In genomic region chr2:27139310-27139709, GRCh38 we compare ENCODE assay signal across 21 cellular contexts. TPM values are rescaled to one million over a fixed set of nuclear protein-coding genes. Genes with fewer than 3 reads are reported as not detected.
DNase-seq lines count a peak whose midpoint lies in the region; ATAC-seq and TF ChIP-seq lines count a peak whose summit lies in the region.
"Had no signal": no experiment of that assay in that cellular context is flagged by ENCODE, and none has a peak within 500 bp of the region (broad histone marks: within the 10 kb centered on the region; RNA-seq: fewer than 3 reads in every experiment).

Gene PRR30 (minus strand): TSS chr2:27139410. CDS start chr2:27138329, 1,081 bp downstream.

- no peak within 1 kb of the TSS for H3K4me3 ChIP-seq in IMR-90 (ENCODE audit: insufficient read depth, low read depth, low read length)
- no peak within 1 kb of the TSS for H3K4me3 ChIP-seq in brain microvascular endothelial cell (ENCODE audit: low read depth, low read length)
- H3K4me3 ChIP-seq: BLaER1, GM23248 had no signal

- intact Hi-C loops in CD4-positive, alpha-beta T cell (cut with DNase I, micrococcal nuclease), result loop anchor here in 1 of 2 experiments (5.0 kb wide), 1 partner anchor 238 kb away; no protein-coding TSS in a partner anchor
- intact Hi-C loops in IMR-90 (cut with micrococcal nuclease), result no loop called here

- no peak within 1 kb of the TSS for H3K56ac ChIP-seq in IMR-90 (ENCODE audit: extremely low read depth, insufficient read depth, low read length)

- no peaks in the 10 kb centered on the region for H4K20me1 ChIP-seq in IMR-90 (ENCODE audit: insufficient read depth, low read length)
- H4K20me1 ChIP-seq: BLaER1 had no signal

- no peak for TF ChIP-seq POLR2A in IMR-90 (IDR thresholded peaks at IDR 0.05; ENCODE audit: low read depth, low read length)

- in situ Hi-C loops in IMR-90 (cut with MboI; ENCODE audit: low sequenced_read_pairs), result no loop called here
- in situ Hi-C loops in brain microvascular endothelial cell (cut with HindIII; ENCODE audit: low pct_ligation_motif_present, low sequenced_read_pairs), result no loop called here

- no peaks in the 10 kb centered on the region for H3K36me3 Mint-ChIP-seq in CD4-positive, alpha-beta T cell (ENCODE audit: low read depth)
- no peaks in the 10 kb centered on the region for H3K36me3 Mint-ChIP-seq in nephron (ENCODE audit: low read depth)
- H3K36me3 Mint-ChIP-seq in stimulated activated effector memory CD8-positive, alpha-beta T cell treated with anti-CD3 and anti-CD28 coated beads, Interleukin-12 subunit alpha, Interleukin-12 subunit beta, amount 100 ng/mL, for 72 hours, result peaks cover 11% of the 10 kb centered on the region
- H3K36me3 Mint-ChIP-seq in T-helper 2 cell treated with Interferon-gamma antibody and Interleukin-4, amounts not matched to agents 5 μg/mL and 100 μg/mL, for 36 hours (ENCODE audit: low read depth), result peaks cover 2% of the 10 kb centered on the region
- H3K36me3 Mint-ChIP-seq: CD14-positive monocyte, IgD-negative memory B cell had no signal

- peaks cover 3% of the 10 kb centered on the region for H3K4me1 Mint-ChIP-seq in CD4-positive, alpha-beta T cell (ENCODE audit: low read depth)
- H3K4me1 Mint-ChIP-seq in nephron, result no peaks in the 10 kb centered on the region
- H3K4me1 Mint-ChIP-seq in stimulated activated effector memory CD8-positive, alpha-beta T cell treated with anti-CD3 and anti-CD28 coated beads, Interleukin-12 subunit alpha, Interleukin-12 subunit beta, amount 100 ng/mL, for 72 hours, result peaks cover 7% of the 10 kb centered on the region
- peaks cover 2% of the 10 kb centered on the region for H3K4me1 Mint-ChIP-seq in T-helper 2 cell treated with Interferon-gamma antibody and Interleukin-4, amounts not matched to agents 5 μg/mL and 100 μg/mL, for 36 hours (ENCODE audit: low read depth)

- no peaks in the 10 kb centered on the region for H3K27me3 ChIP-seq in CD4-positive, alpha-beta T cell (ENCODE audit: control insufficient read depth, insufficient read depth, low read length)
- H3K27me3 ChIP-seq in IMR-90 (ENCODE audit: control insufficient read depth, insufficient read depth, low read length) (peaks cover 25% of the 10 kb centered on the region), brain microvascular endothelial cell (replicated peaks) (no peaks in the 10 kb centered on the region)
- H3K27me3 ChIP-seq: BLaER1 had no signal

- no peak within 1 kb of the TSS for H3K4ac ChIP-seq in IMR-90 (ENCODE audit: low read depth, low read length)

- no peaks in the 10 kb centered on the region for H3K79me1 ChIP-seq in IMR-90 (ENCODE audit: low read depth in 1 of 2, low read length in 2 of 2)

- no peak within 1 kb of the TSS for H4K91ac ChIP-seq in IMR-90 (ENCODE audit: insufficient read depth, low read depth, low read length)

- no peak within 1 kb of the TSS for H3K9ac ChIP-seq in IMR-90 (ENCODE audit: low read depth, low read length)
- H3K9ac ChIP-seq: BLaER1, GM23248 had no signal

- no peak within 1 kb of the TSS for H3K23ac ChIP-seq in IMR-90 (ENCODE audit: low read depth, low read length)

- H3K27ac ChIP-seq in CD4-positive, alpha-beta T cell (ENCODE audit: low read depth, low read length), result no peak within 1 kb of the TSS
- H3K27ac ChIP-seq in IMR-90 (ENCODE audit: insufficient read depth, low read length), result no peak within 1 kb of the TSS
- no peak within 1 kb of the TSS for H3K27ac ChIP-seq in brain microvascular endothelial cell
- H3K27ac ChIP-seq: BLaER1, GM23248 had no signal

- no peak within 1 kb of the TSS for H2AFZ ChIP-seq in IMR-90 (replicated peaks; ENCODE audit: low read length, poor library complexity)
- H2AFZ ChIP-seq: GM23248 had no signal

- H3K9me1 ChIP-seq in IMR-90 (ENCODE audit: insufficient read depth, low read length), result 0 out of 2 replicates have a peak, but pooled peaks cover 6% of the 10 kb centered on the region

- no peak within 1 kb of the TSS for H4K8ac ChIP-seq in IMR-90 (ENCODE audit: low read depth in 2 of 2, low read length in 2 of 2)

- CTCF ChIA-PET in CD4-positive, alpha-beta T cell (lab: Charles Lee), result interaction anchor here (0.6 kb wide), 1 partner anchor 30 kb away, joined by 3 read pairs; no protein-coding TSS in a partner anchor
- CTCF ChIA-PET in IMR-90 (lab: Yijun Ruan, JAX), result interaction anchor here (0.6 kb wide), 1 partner anchor 12 kb away, joined by 5 read pairs; no protein-coding TSS in a partner anchor

- H2BK5ac ChIP-seq in IMR-90 (ENCODE audit: low read depth, low read length, poor library complexity, severe bottlenecking), result no peak within 1 kb of the TSS

- H2AK9ac ChIP-seq in IMR-90 (replicated peaks; ENCODE audit: low read depth, low read length, poor library complexity), result peak within 1 kb of the TSS; percentile 23

- no peak within 1 kb of the TSS for H3K4me2 ChIP-seq in IMR-90 (ENCODE audit: low read depth, low read length)
- H3K4me2 ChIP-seq: BLaER1 had no signal

- DNase-seq in CD4-positive, alpha-beta T cell, result no peak
- no peak for DNase-seq in IMR-90
- no peak for DNase-seq in stimulated activated effector memory CD8-positive, alpha-beta T cell treated with anti-CD3 and anti-CD28 coated beads, Interleukin-12 subunit alpha, Interleukin-12 subunit beta, amount 100 ng/mL, for 72 hours (ENCODE audit: low spot score in 2 of 2)
- DNase-seq in T-helper 2 cell treated with Interferon-gamma antibody and Interleukin-4, amounts not matched to agents 5 μg/mL and 100 μg/mL, for 36 hours (ENCODE audit: low spot score), result no peak
- no peak for DNase-seq in brain microvascular endothelial cell
- no peak for DNase-seq in NCI-H1417 (lab: John Stamatoyannopoulos, UW)
- DNase-seq: 8988T; Calu3; CD8-positive, alpha-beta T cell; DMS 273 treated with DMSO at 0.1 percent for 48 hours; DMS53; GM23248; H7; HFFc6 had no signal

- TF ChIP-seq RAD21 in IMR-90 (IDR thresholded peaks at IDR 0.05; ENCODE audit: low read length), result no peak

- H2BK15ac ChIP-seq in IMR-90 (ENCODE audit: low read depth, low read length), result no peak within 1 kb of the TSS

- dilution Hi-C loops in IMR-90 (cut with HindIII; ENCODE audit: low sequenced_read_pairs, unreplicated experiment), result no loop called here

- H4K5ac ChIP-seq in IMR-90 (ENCODE audit: low read depth, low read length), result no peak within 1 kb of the TSS

- no peak for ATAC-seq in CD4-positive, alpha-beta T cell (ENCODE audit: poor library complexity)
- ATAC-seq in IMR-90 (ENCODE audit: low read depth), result no peak
- no peak for ATAC-seq in stimulated activated effector memory CD8-positive, alpha-beta T cell treated with anti-CD3 and anti-CD28 coated beads, Interleukin-12 subunit alpha, Interleukin-12 subunit beta, amount 100 ng/mL, for 72 hours
- ATAC-seq: CD8-positive, alpha-beta T cell; HCT116 had no signal

- peaks cover 3% of the 10 kb centered on the region for H3K9me3 ChIP-seq in CD4-positive, alpha-beta T cell (ENCODE audit: control insufficient read depth, low read length)
- H3K9me3 ChIP-seq in IMR-90 (ENCODE audit: control insufficient read depth, insufficient read depth, low read length), result peaks cover 7% of the 10 kb centered on the region
- H3K9me3 ChIP-seq: BLaER1 had no signal

- no peak within 1 kb of the TSS for H2AK5ac ChIP-seq in IMR-90 (ENCODE audit: low read depth, low read length)

- H3K14ac ChIP-seq in IMR-90 (replicated peaks; ENCODE audit: low read depth, low read length), result no peak within 1 kb of the TSS

- peaks cover 6% of the 10 kb centered on the region for H3K27me3 Mint-ChIP-seq in CD4-positive, alpha-beta T cell
- peaks cover 6% of the 10 kb centered on the region for H3K27me3 Mint-ChIP-seq in nephron (ENCODE audit: low read depth)
- H3K27me3 Mint-ChIP-seq in T-helper 2 cell treated with Interferon-gamma antibody and Interleukin-4, amounts not matched to agents 5 μg/mL and 100 μg/mL, for 36 hours (ENCODE audit: low read depth), result peaks cover 21% of the 10 kb centered on the region

- TF ChIP-seq CTCF in CD4-positive, alpha-beta T cell (IDR thresholded peaks at IDR 0.05), result no peak
- TF ChIP-seq CTCF in IMR-90 (conservative IDR thresholded peaks at IDR 0.05; ENCODE audit: low read depth, low read length) (no peak), nephron (IDR thresholded peaks at IDR 0.05; ENCODE audit: unreplicated experiment in 3 of 3) (no peak), brain microvascular endothelial cell (IDR thresholded peaks at IDR 0.05; ENCODE audit: low read depth, low read length, missing control alignments) (no peak)

- POLR2A ChIA-PET in CD4-positive, alpha-beta T cell (lab: Charles Lee), result no interaction called here
- POLR2A ChIA-PET in IMR-90 (lab: Charles Lee; ENCODE audit: unreplicated experiment), result no interaction called here

- no peak within 1 kb of the TSS for H2BK20ac ChIP-seq in IMR-90 (ENCODE audit: low read depth, low read length)

- no peak within 1 kb of the TSS for H2BK120ac ChIP-seq in IMR-90 (ENCODE audit: low read depth, low read length)

- peak within 1 kb of the TSS; percentile 52 for H3K4me3 Mint-ChIP-seq in CD4-positive, alpha-beta T cell
- H3K4me3 Mint-ChIP-seq in nephron, result peak within 1 kb of the TSS in 1 of 3 experiments; percentile 37
- H3K4me3 Mint-ChIP-seq in stimulated activated effector memory CD8-positive, alpha-beta T cell treated with anti-CD3 and anti-CD28 coated beads, Interleukin-12 subunit alpha, Interleukin-12 subunit beta, amount 100 ng/mL, for 72 hours, result no peak within 1 kb of the TSS
- H3K4me3 Mint-ChIP-seq in T-helper 2 cell treated with Interferon-gamma antibody and Interleukin-4, amounts not matched to agents 5 μg/mL and 100 μg/mL, for 36 hours, result no peak within 1 kb of the TSS
- H3K4me3 Mint-ChIP-seq: CD14-positive monocyte; CD8-positive, alpha-beta T cell; HFFc6 had no signal

- no peak within 1 kb of the TSS for H3K18ac ChIP-seq in IMR-90 (ENCODE audit: low read depth, low read length)

- H3K36me3 ChIP-seq in IMR-90 (ENCODE audit: control insufficient read depth, insufficient read depth, low read length) (no peaks in the 10 kb centered on the region), brain microvascular endothelial cell (replicated peaks) (no peaks in the 10 kb centered on the region)
- H3K36me3 ChIP-seq: BLaER1 had no signal

- peaks cover 5% of the 10 kb centered on the region for H3K9me3 Mint-ChIP-seq in CD4-positive, alpha-beta T cell
- peaks cover 8% of the 10 kb centered on the region for H3K9me3 Mint-ChIP-seq in nephron
- H3K9me3 Mint-ChIP-seq in stimulated activated effector memory CD8-positive, alpha-beta T cell treated with anti-CD3 and anti-CD28 coated beads, Interleukin-12 subunit alpha, Interleukin-12 subunit beta, amount 100 ng/mL, for 72 hours, result no peaks in the 10 kb centered on the region
- H3K9me3 Mint-ChIP-seq in T-helper 2 cell treated with Interferon-gamma antibody and Interleukin-4, amounts not matched to agents 5 μg/mL and 100 μg/mL, for 36 hours, result no peaks in the 10 kb centered on the region
- H3K9me3 Mint-ChIP-seq: HFFc6, IgD-negative memory B cell had no signal

- no TSS peak for BruUV-seq in IMR-90 (replicated peaks; lab: Mats Ljungman, UMichigan)

- no peak within 1 kb of the TSS for H3K27ac Mint-ChIP-seq in CD4-positive, alpha-beta T cell
- H3K27ac Mint-ChIP-seq in nephron, result peak within 1 kb of the TSS in 2 of 3 experiments; percentile 40 to 79
- peak within 1 kb of the TSS; percentile 39 for H3K27ac Mint-ChIP-seq in stimulated activated effector memory CD8-positive, alpha-beta T cell treated with anti-CD3 and anti-CD28 coated beads, Interleukin-12 subunit alpha, Interleukin-12 subunit beta, amount 100 ng/mL, for 72 hours
- H3K27ac Mint-ChIP-seq in T-helper 2 cell treated with Interferon-gamma antibody and Interleukin-4, amounts not matched to agents 5 μg/mL and 100 μg/mL, for 36 hours, result no peak within 1 kb of the TSS
- H3K27ac Mint-ChIP-seq: CD8-positive, alpha-beta T cell; HFFc6 had no signal

- no CpG with 5 or more reads among the region's 4 CpGs for WGBS in IMR-90 (ENCODE audit: extremely low coverage in 2 of 2, insufficient read length in 1 of 2), 2 experiments

- H3K4me1 ChIP-seq in IMR-90 (ENCODE audit: control insufficient read depth, insufficient read depth, low read length), result no peaks in the 10 kb centered on the region

RNA-seq across cellular contexts. Expression of gene PRR30, which starts in this region (rescaled TPM):
- not detected for total RNA-seq in CD4-positive, alpha-beta T cell
- not detected in 2 replicates for total RNA-seq in IMR-90 (2012; rRNA removed)
- polyA plus RNA-seq in IMR-90 (2012; rRNA removed), result not detected in 2 replicates
- polyA plus RNA-seq in IMR-90 (2012; cell fraction: cytosol; rRNA removed), result not detected in 2 replicates
- not detected in 2 replicates for polyA plus RNA-seq in IMR-90 (2012; cell fraction: nucleus; rRNA removed; ENCODE audit: low replicate concordance)
- total RNA-seq: A673; Calu3; CD8-positive, alpha-beta T cell; GM23248; H7; HFFc6 had no signal
- polyA plus RNA-seq: AG04450, CD14-positive monocyte, GM23248, IgD-negative memory B cell had no signal

Comparison
In these comparisons a context has a peak if more than half of its experiments do, and no peak if none do; other contexts are left out.
1. H3K27ac Mint-ChIP-seq: peak in nephron (2 of 3) and stimulated activated effector memory CD8-positive, alpha-beta T cell treated with anti-CD3 and anti-CD28 coated beads, Interleukin-12 subunit alpha, Interleukin-12 subunit beta, amount 100 ng/mL, for 72 hours (single experiment); none in CD4-positive, alpha-beta T cell (single experiment) and T-helper 2 cell treated with Interferon-gamma antibody and Interleukin-4, amounts not matched to agents 5 μg/mL and 100 μg/mL, for 36 hours (single experiment).